Comparison of ENCODE assay signal across 12 cellular contexts in the genomic region with DNA sequence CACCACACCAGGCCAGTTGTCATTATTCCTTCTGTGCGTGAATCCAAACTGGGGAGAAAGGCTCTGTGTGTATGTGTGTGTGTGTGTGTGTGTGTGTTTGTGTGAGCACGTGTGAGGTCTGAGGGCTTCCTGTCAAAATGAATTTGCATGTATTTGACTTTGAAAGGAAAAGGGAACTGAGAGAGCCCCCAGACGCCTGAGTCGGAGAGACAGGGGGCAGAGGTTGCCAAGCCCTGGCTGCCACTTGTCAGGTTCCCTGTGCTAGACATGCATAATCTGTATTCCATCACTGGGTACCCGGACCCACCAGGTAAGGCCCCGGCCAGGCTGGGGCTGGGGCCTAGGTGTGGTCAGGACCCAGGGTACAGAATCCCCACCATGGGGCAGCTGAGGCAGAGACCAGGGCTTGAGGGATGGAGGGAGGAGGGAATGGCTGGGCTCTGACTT. TPM values are rescaled to one million over a fixed set of nuclear protein-coding genes. Genes with fewer than 3 reads are reported as not detected.
DNase-seq lines count a peak whose midpoint lies in the region; ATAC-seq and TF ChIP-seq lines count a peak whose summit lies in the region.
"Had no signal": no experiment of that assay in that cellular context is flagged by ENCODE, and none has a peak within 500 bp of the region (broad histone marks: within the 10 kb centered on the region; RNA-seq: fewer than 3 reads in every experiment).

A gene with protein sequence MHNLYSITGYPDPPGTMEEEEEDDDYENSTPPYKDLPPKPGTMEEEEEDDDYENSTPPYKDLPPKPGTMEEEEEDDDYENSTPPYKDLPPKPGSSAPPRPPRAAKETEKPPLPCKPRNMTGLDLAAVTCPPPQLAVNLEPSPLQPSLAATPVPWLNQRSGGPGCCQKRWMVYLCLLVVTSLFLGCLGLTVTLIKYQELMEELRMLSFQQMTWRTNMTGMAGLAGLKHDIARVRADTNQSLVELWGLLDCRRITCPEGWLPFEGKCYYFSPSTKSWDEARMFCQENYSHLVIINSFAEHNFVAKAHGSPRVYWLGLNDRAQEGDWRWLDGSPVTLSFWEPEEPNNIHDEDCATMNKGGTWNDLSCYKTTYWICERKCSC (plus strand): TSS at position 191 of the 447 bp plus-strand sequence. CDS start 77 bp downstream, at position 268.

- peak within 1 kb of the TSS; percentile 85 for H3K9ac ChIP-seq in OCI-LY3 (ENCODE audit: low read length)

- TF ChIP-seq CTCF in OCI-LY3 (IDR thresholded peaks at IDR 0.05; ENCODE audit: low read depth, low read length) (no peak), osteoblast (IDR thresholded peaks at IDR 0.05; ENCODE audit: extremely low read depth, low read depth, low read length) (no peak)

- H3K27me3 ChIP-seq in OCI-LY3 (ENCODE audit: low read depth, low read length): no peaks in the 10 kb centered on the region
- H3K27me3 ChIP-seq in osteoblast (ENCODE audit: insufficient read depth, low read length): no peaks in the 10 kb centered on the region
- H3K27me3 ChIP-seq: sigmoid colon had no signal

- H3K9me3 ChIP-seq in OCI-LY3 (ENCODE audit: insufficient read depth, low read length) (no peaks in the 10 kb centered on the region), osteoblast (ENCODE audit: low read depth, low read length) (no peaks in the 10 kb centered on the region)
- H3K9me3 ChIP-seq: sigmoid colon had no signal

- peak; percentile 41 for ATAC-seq in GM18498 (IDR thresholded peaks at IDR 0.05; ENCODE audit: unreplicated experiment)
- ATAC-seq in GM21447 (IDR thresholded peaks at IDR 0.05; ENCODE audit: unreplicated experiment): peak; percentile 36
- ATAC-seq in HG02623 (IDR thresholded peaks at IDR 0.05; ENCODE audit: unreplicated experiment): no peak
- ATAC-seq in GM18868 (IDR thresholded peaks at IDR 0.05; ENCODE audit: unreplicated experiment): no peak

- DNase-seq in osteoblast (ENCODE audit: insufficient read length, low spot score, missing footprints) (peak; percentile 10), NCI-H2081 (lab: John Stamatoyannopoulos, UW) (no peak)
- DNase-seq: aorta, HCEC 1CT, kidney, sigmoid colon had no signal

- peak within 1 kb of the TSS; percentile 89 for H3K27ac ChIP-seq in OCI-LY3 (ENCODE audit: low read length)
- H3K27ac ChIP-seq in osteoblast (ENCODE audit: low read depth, low read length): no peak within 1 kb of the TSS
- H3K27ac ChIP-seq: sigmoid colon had no signal

- peaks cover 70% of the 10 kb centered on the region for H3K4me1 ChIP-seq in OCI-LY3 (ENCODE audit: low read length)
- no peaks in the 10 kb centered on the region for H3K4me1 ChIP-seq in osteoblast (ENCODE audit: insufficient read depth, low read length)
- H3K4me1 ChIP-seq: sigmoid colon had no signal

- H4K20me1 ChIP-seq in OCI-LY3 (ENCODE audit: insufficient read depth, low read length): peaks cover 15% of the 10 kb centered on the region
- no peaks in the 10 kb centered on the region for H4K20me1 ChIP-seq in osteoblast (ENCODE audit: insufficient read depth, low read length)

- H3K4me3 ChIP-seq in OCI-LY3 (ENCODE audit: low read length): peak within 1 kb of the TSS; percentile 87
- no peak within 1 kb of the TSS for H3K4me3 ChIP-seq in osteoblast (ENCODE audit: insufficient read depth, low read length)
- H3K4me3 ChIP-seq: sigmoid colon had no signal

- H3K36me3 ChIP-seq in OCI-LY3 (replicated peaks; ENCODE audit: low read depth, low read length): peaks cover 10% of the 10 kb centered on the region
- no peaks in the 10 kb centered on the region for H3K36me3 ChIP-seq in osteoblast (ENCODE audit: insufficient read depth, low read length)
- H3K36me3 ChIP-seq: sigmoid colon had no signal

- H2AFZ ChIP-seq in OCI-LY3 (ENCODE audit: low read depth, low read length): no peak within 1 kb of the TSS
- H2AFZ ChIP-seq in osteoblast (ENCODE audit: low read length): no peak within 1 kb of the TSS

- H3K79me2 ChIP-seq in OCI-LY3 (ENCODE audit: low read length) (peaks cover 47% of the 10 kb centered on the region), osteoblast (ENCODE audit: insufficient read depth, low read length) (no peaks in the 10 kb centered on the region)

- H3K4me2 ChIP-seq in OCI-LY3 (ENCODE audit: low read length) (peak within 1 kb of the TSS; percentile 86), osteoblast (ENCODE audit: insufficient read depth, low read length) (no peak within 1 kb of the TSS)

RNA-seq across cellular contexts. Expression of the gene that starts here (rescaled TPM):
- total RNA-seq in osteoblast: under 0.01 TPM in 1 of 2 replicates, not detected in the other
- total RNA-seq: frontal cortex, sigmoid colon had no signal

Comparison
In these comparisons a context has a peak if more than half of its experiments do, and no peak if none do; other contexts are left out.
1. Peak in DNase-seq in osteoblast; RNA of the gene not detected or under 1 TPM.
2. ATAC-seq: peak in GM18498 (single experiment) and GM21447 (single experiment); none in HG02623 (single experiment) and GM18868 (single experiment).